In genomic region chr3:28916713-28917499, GRCh38 we compare ENCODE assay signal across 7 cellular contexts.
DNase-seq lines count a peak whose midpoint lies in the region; ATAC-seq and TF ChIP-seq lines count a peak whose summit lies in the region.

No MANE protein-coding gene starts in this region.

- peak; percentile 94 for ATAC-seq in GM21526 (IDR thresholded peaks at IDR 0.05; ENCODE audit: low FRiP score, unreplicated experiment)
- ATAC-seq in omental fat pad (ENCODE audit: low FRiP score): peak; percentile 64

- TF ChIP-seq CTCF in GM12875 (IDR thresholded peaks at IDR 0.05; ENCODE audit: borderline replicate concordance, insufficient read depth, low read depth, low read length) (peak; percentile 56; the same call in 1 of the 2 replicates), VCaP (conservative IDR thresholded peaks at IDR 0.05) (peak; percentile 58), foreskin fibroblast (IDR thresholded peaks at IDR 0.05; ENCODE audit: low read depth, low read length) (peak; percentile 41), omental fat pad (IDR thresholded peaks at IDR 0.05) (no peak)

- DNase-seq in HPDE6-E6E7 (ENCODE audit: extremely low spot score): peak; percentile 0
- DNase-seq in foreskin fibroblast: peak; percentile 39 to 65
- no peak for DNase-seq in omental fat pad (ENCODE audit: low spot score)
- no peak for DNase-seq in activated T-cell treated with anti-CD3 and anti-CD28 coated beads for 4 hours

- H3K4me3 ChIP-seq in GM12875 (ENCODE audit: low read depth, low read length): no peak overlapping the region
- peak overlapping the region; percentile 4 to 43 for H3K4me3 ChIP-seq in foreskin fibroblast (ENCODE audit: low read depth in 1 of 2, low read length in 2 of 2)

- no peak overlapping the region for H3K27ac ChIP-seq in VCaP

Comparison
In these comparisons a context has a peak if more than half of its experiments do, and no peak if none do; other contexts are left out.
1. CTCF ChIP-seq: peak in GM12875 (single experiment), VCaP (single experiment) and foreskin fibroblast (single experiment); none in omental fat pad (0 of 3).
2. DNase-seq: peak in HPDE6-E6E7 (single experiment) and foreskin fibroblast (2 of 2); none in omental fat pad (single experiment) and activated T-cell treated with anti-CD3 and anti-CD28 coated beads for 4 hours (single experiment).